Comparison of ENCODE assay signal across 26 cellular contexts in the genomic region with DNA sequence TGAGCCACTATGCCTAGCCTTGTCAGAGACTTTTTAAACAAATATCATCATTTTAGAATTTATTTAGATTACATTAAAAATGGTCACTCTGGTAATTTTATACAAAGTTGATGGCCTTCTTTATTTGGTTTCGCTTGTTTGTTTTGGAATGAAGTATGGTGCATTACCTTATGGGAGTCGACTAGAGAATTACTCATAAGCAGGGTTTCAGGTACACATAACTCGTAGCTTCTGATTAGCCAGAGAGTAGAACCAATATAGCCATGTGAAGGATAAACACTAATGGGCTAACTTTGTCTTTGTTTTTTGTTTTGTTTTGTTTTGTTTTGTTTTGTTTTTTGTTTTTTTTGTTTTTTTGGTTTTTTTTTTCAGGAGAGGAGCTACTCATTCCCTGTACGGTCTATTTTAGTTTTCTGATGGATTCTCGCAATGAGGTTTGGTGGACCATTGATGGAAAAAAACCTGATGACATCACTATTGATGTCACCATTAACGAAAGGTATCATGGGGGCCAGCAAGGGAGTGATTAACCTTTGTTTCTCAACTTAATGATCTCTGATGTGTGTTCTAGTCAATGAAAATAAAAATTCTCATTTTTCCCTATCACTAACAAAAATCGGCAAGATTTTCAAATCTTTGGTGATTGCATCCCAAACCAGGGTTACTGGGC.
"Had no signal": no experiment of that assay in that cellular context is flagged by ENCODE, and none has a peak within 500 bp of the region (broad histone marks: within the 10 kb centered on the region; RNA-seq: fewer than 3 reads in every experiment).

No MANE protein-coding gene starts in this region.

- H3K4me2 ChIP-seq: neural progenitor cell, smooth muscle cell had no signal

- H3K79me2 ChIP-seq: parathyroid adenoma had no signal

- H3K4me1 ChIP-seq: neural progenitor cell, parathyroid adenoma, psoas muscle, stomach, thyroid gland, tibial nerve, vagina had no signal

- H3K4me3 ChIP-seq: neural progenitor cell, ovary, psoas muscle, skin epidermis, smooth muscle cell, spleen, stomach, thoracic aorta, thyroid gland, tibial nerve, upper lobe of left lung, vagina had no signal

- H3K9ac ChIP-seq: neural progenitor cell, parathyroid adenoma had no signal

- H3K27ac ChIP-seq: neural progenitor cell, ovary, parathyroid adenoma, psoas muscle, skin epidermis, spleen, stomach, thoracic aorta, thyroid gland, tibial nerve, upper lobe of left lung, vagina had no signal

- H3K27me3 ChIP-seq: neural progenitor cell, ovary, spleen, stomach, thyroid gland, tibial nerve, upper lobe of left lung, vagina had no signal

- H2AFZ ChIP-seq: neural progenitor cell, parathyroid adenoma had no signal

- FAIRE-seq: urothelium cell line had no signal

- H3K36me3 ChIP-seq: neural progenitor cell, ovary, thoracic aorta, thyroid gland, vagina had no signal

- H3K9me3 ChIP-seq: ovary, psoas muscle, spleen, stomach, thoracic aorta, thyroid gland, tibial nerve, upper lobe of left lung, vagina had no signal

- DNase-seq: naive thymus-derived CD8-positive, alpha-beta T cell; occipital lobe; ovary; posterior cingulate gyrus; psoas muscle; right cardiac atrium; spleen; stimulated activated CD4-positive, alpha-beta T cell treated with anti-CD3 and anti-CD28 coated beads, Interleukin-12 subunit alpha, Interleukin-12 subunit beta, amount 100 ng/mL, for 4 hours; stimulated activated CD4-positive, alpha-beta T cell treated with anti-CD3 and anti-CD28 coated beads, Interleukin-1b, Interleukin-23, amount 100 ng/mL, for 48 hours; stimulated activated CD4-positive, alpha-beta T cell treated with anti-CD3 and anti-CD28 coated beads, Interleukin-4, amount 100 ng/mL, for 1 hour; stimulated activated naive B cell treated with anti-CD40 and anti-IgM and Interleukin-4, amounts not matched to agents 10 μg/mL and 1 μg/mL and 100 μg/mL, for 72 hours; stimulated activated naive CD4-positive, alpha-beta T cell treated with Interleukin-2 at 50 U/mL for 16 hours; stomach; thyroid gland; trophoblast cell; upper lobe of left lung had no signal

- ATAC-seq: naive thymus-derived CD8-positive, alpha-beta T cell; psoas muscle; right cardiac atrium; sciatic nerve; stimulated activated effector memory CD8-positive, alpha-beta T cell treated with anti-CD3 and anti-CD28 coated beads, Interleukin-12 subunit alpha, Interleukin-12 subunit beta, amount 100 ng/mL, for 72 hours; stimulated activated naive B cell treated with anti-CD40 and anti-IgM and Interleukin-4, amounts not matched to agents 10 μg/mL and 1 μg/mL and 100 μg/mL, for 72 hours had no signal
